In genomic region chr12:11143352-11143751, GRCh38 we compare ENCODE assay signal across 35 cellular contexts. TPM values are rescaled to one million over a fixed set of nuclear protein-coding genes. Genes with fewer than 3 reads are reported as not detected.
"Had no signal": no experiment of that assay in that cellular context is flagged by ENCODE, and none has a peak within 500 bp of the region (broad histone marks: within the 10 kb centered on the region; RNA-seq: fewer than 3 reads in every experiment).

No MANE protein-coding gene starts in this region.

- FAIRE-seq: endometrium, islet of Langerhans, keratinocyte had no signal

- H3K4me3 Mint-ChIP-seq: dendritic cell treated with granulocyte-macrophage colony-stimulating factor and Interleukin-4, amounts not matched to agents 40 ng/mL and 50 ng/mL, for 4 days; effector memory CD8-positive, alpha-beta T cell; endodermal cell; mesothelial cell of epicardium; naive B cell had no signal

- H3K4me3 ChIP-seq: colonic mucosa, esophagus squamous epithelium, gastrocnemius medialis, heart right ventricle, left lung, lower lobe of right lung, mucosa of descending colon had no signal

- DNase-seq: colonic mucosa; cortex of kidney; effector CD8-positive, alpha-beta T cell; effector memory CD8-positive, alpha-beta T cell; endodermal cell; erythroblast; esophagus squamous epithelium; foreskin fibroblast; foreskin melanocyte; gastrocnemius medialis; glutamatergic neuron; head of caudate nucleus; heart right ventricle; hippocampal formation; left cardiac atrium; left lung; left ventricle myocardium superior; lower lobe of right lung; mesenchymal stem cell; mucosa of descending colon; naive B cell had no signal

- H3K36me3 ChIP-seq: colonic mucosa, gastrocnemius medialis, heart right ventricle, left lung, lower lobe of right lung had no signal

- H3K27me3 ChIP-seq: colonic mucosa, esophagus squamous epithelium, gastrocnemius medialis, heart right ventricle, left lung had no signal

- H3K4me1 Mint-ChIP-seq: mesothelial cell of epicardium had no signal

- H3K4me1 ChIP-seq: colonic mucosa, esophagus squamous epithelium, heart right ventricle, left lung, lower lobe of right lung had no signal

- ATAC-seq: effector memory CD8-positive, alpha-beta T cell; esophagus mucosa; gastrocnemius medialis; heart right ventricle; left cardiac atrium; left lung; left ventricle myocardium superior; lower lobe of right lung; mucosa of descending colon had no signal

- H3K27ac ChIP-seq: colonic mucosa, epithelial cell of prostate, esophagus squamous epithelium, gastrocnemius medialis, heart right ventricle, left lung, lower lobe of right lung had no signal

- H3K9me3 ChIP-seq: colonic mucosa, gastrocnemius medialis had no signal

- H3K27me3 Mint-ChIP-seq: dendritic cell treated with granulocyte-macrophage colony-stimulating factor and Interleukin-4, amounts not matched to agents 40 ng/mL and 50 ng/mL, for 4 days; effector memory CD8-positive, alpha-beta T cell; naive B cell had no signal

- H3K9me3 Mint-ChIP-seq: effector memory CD8-positive, alpha-beta T cell had no signal

- H3K27ac Mint-ChIP-seq: dendritic cell treated with granulocyte-macrophage colony-stimulating factor and Interleukin-4, amounts not matched to agents 40 ng/mL and 50 ng/mL, for 4 days; effector memory CD8-positive, alpha-beta T cell; endodermal cell; mesothelial cell of epicardium had no signal

RNA-seq across cellular contexts. Expression of gene TAS2R30, which starts 8.9 kb away (rescaled TPM):
- polyA plus RNA-seq: heart right ventricle had no signal

RNA-seq across cellular contexts. Expression of gene TAS2R42, which starts 43.4 kb away (rescaled TPM):
- total RNA-seq: colonic mucosa, dermis microvascular lymphatic vessel endothelial cell, endodermal cell, esophagus mucosa, esophagus squamous epithelium, gastrocnemius medialis, glomerular endothelial cell, heart right ventricle, kidney epithelial cell, left cardiac atrium, left lung, left ventricle myocardium superior, lower leg skin, lower lobe of right lung, lung microvascular endothelial cell, mesenteric fat pad, mesothelial cell of epicardium, mucosa of descending colon, myocyte had no signal
- polyA plus RNA-seq: heart right ventricle, keratinocyte had no signal

RNA-seq across cellular contexts. Expression of gene TAS2R43, which starts 51.2 kb away (rescaled TPM):
- total RNA-seq: kidney epithelial cell, left cardiac atrium, left ventricle myocardium superior, lower lobe of right lung, mesenteric fat pad had no signal
- polyA plus RNA-seq: heart right ventricle had no signal
